8 cellular contexts compared by ENCODE assay signal in the genomic region with DNA sequence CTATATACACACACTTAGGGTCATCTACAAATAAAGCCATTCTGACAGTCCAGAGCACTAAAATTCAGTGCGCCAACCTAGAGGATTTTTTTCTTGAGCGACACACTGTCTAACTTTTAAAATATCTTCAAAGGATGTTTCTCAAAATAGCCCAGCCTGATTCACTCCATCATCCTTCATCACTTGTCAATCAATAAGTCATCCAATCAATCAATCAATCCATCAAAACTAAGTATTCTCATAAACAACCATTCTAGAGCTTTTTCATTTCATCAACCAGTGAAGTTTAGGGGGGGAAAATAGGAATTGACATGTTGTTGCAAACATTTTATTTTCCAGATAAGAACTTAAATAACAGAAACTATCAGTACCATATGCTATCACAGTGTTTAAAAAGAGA.
"Had no signal": no experiment of that assay in that cellular context is flagged by ENCODE, and none has a peak within 500 bp of the region (broad histone marks: within the 10 kb centered on the region; RNA-seq: fewer than 3 reads in every experiment).

No MANE protein-coding gene starts in this region.

- ATAC-seq: GM12878 had no signal

- H3K4me3 ChIP-seq: GM12878 had no signal

- FAIRE-seq: G401.6, GM12878, GM12891, GM12892, GM18507, GM19239 had no signal

- DNase-seq: GDM1, GF-D8 had no signal
